ENCODE assay signal across 17 cellular contexts in genomic region chr12:25698782-25699181, GRCh38.
DNase-seq lines count a peak whose midpoint lies in the region; ATAC-seq and TF ChIP-seq lines count a peak whose summit lies in the region.
"Had no signal": no experiment of that assay in that cellular context is flagged by ENCODE, and none has a peak within 500 bp of the region (broad histone marks: within the 10 kb centered on the region; RNA-seq: fewer than 3 reads in every experiment).

No MANE protein-coding gene starts in this region.

- peaks cover 19% of the 10 kb centered on the region for H3K9me3 Mint-ChIP-seq in chondrocyte (ENCODE audit: low read depth)

- H3K27ac ChIP-seq in ACC112 (ENCODE audit: low read depth, low read length), result no peak overlapping the region
- H3K27ac ChIP-seq: BLaER1 treated with 17β-estradiol and CSF1 and Interleukin-3, amounts not matched to agents 10 nM and 100 nM; HL-60 had no signal

- no peak overlapping the region for H3K4me3 Mint-ChIP-seq in chondrocyte (ENCODE audit: unreplicated experiment)
- H3K4me3 Mint-ChIP-seq: CD4-positive, CD25-positive, alpha-beta regulatory T cell; H9 had no signal

- peak; percentile 10 for DNase-seq in LHCN-M2 (ENCODE audit: low read depth)
- DNase-seq in cardiac fibroblast (ENCODE audit: low read depth in 2 of 2), result peak; percentile 28 to 31
- DNase-seq in fibroblast of the aortic adventitia (ENCODE audit: low read depth), result peak; percentile 21
- no peak for DNase-seq in RKO (ENCODE audit: low spot score)
- no peak for DNase-seq in chondrocyte (ENCODE audit: low spot score)
- DNase-seq: 8988T; ACHN; CD4-positive, CD25-positive, alpha-beta regulatory T cell; DMS79 treated with DMSO at 0.1 percent for 48 hours; EL; GOT3; H9 had no signal

- peaks cover 32% of the 10 kb centered on the region for H3K4me1 ChIP-seq in ACC112 (ENCODE audit: control insufficient read depth, insufficient read depth, low read length, unreplicated experiment)

- no peaks in the 10 kb centered on the region for H3K27me3 Mint-ChIP-seq in chondrocyte (ENCODE audit: low read depth)
- H3K27me3 Mint-ChIP-seq: CD4-positive, CD25-positive, alpha-beta regulatory T cell had no signal

- no peaks in the 10 kb centered on the region for H3K79me2 ChIP-seq in ACC112 (ENCODE audit: control insufficient read depth, insufficient read depth, low read length, unreplicated experiment)

- no peaks in the 10 kb centered on the region for H3K36me3 ChIP-seq in ACC112 (ENCODE audit: insufficient read depth, low read length)
- H3K36me3 ChIP-seq: BLaER1 treated with 17β-estradiol and CSF1 and Interleukin-3, amounts not matched to agents 10 nM and 100 nM had no signal

- no peak overlapping the region for H3K27ac Mint-ChIP-seq in chondrocyte (ENCODE audit: unreplicated experiment)
- H3K27ac Mint-ChIP-seq: CD4-positive, CD25-positive, alpha-beta regulatory T cell had no signal

- ATAC-seq in HG03175 (IDR thresholded peaks at IDR 0.05; ENCODE audit: unreplicated experiment) (no peak), HG03565 (IDR thresholded peaks at IDR 0.05; ENCODE audit: unreplicated experiment) (no peak)

- no peak overlapping the region for H3K4me3 ChIP-seq in ACC112 (ENCODE audit: low read depth, low read length)
- H3K4me3 ChIP-seq in cardiac fibroblast (replicated peaks in 1 of 2; ENCODE audit: low read depth in 2 of 2, low read length in 2 of 2), result no peak overlapping the region
- no peak overlapping the region for H3K4me3 ChIP-seq in fibroblast of the aortic adventitia (ENCODE audit: low read depth, low read length)
- H3K4me3 ChIP-seq: BLaER1 treated with 17β-estradiol and CSF1 and Interleukin-3, amounts not matched to agents 10 nM and 100 nM had no signal

- H3K36me3 Mint-ChIP-seq in chondrocyte (ENCODE audit: low read depth), result peaks cover 8% of the 10 kb centered on the region
- H3K36me3 Mint-ChIP-seq: CD4-positive, CD25-positive, alpha-beta regulatory T cell had no signal

- H3K27me3 ChIP-seq in ACC112 (ENCODE audit: insufficient read depth, low read length), result no peaks in the 10 kb centered on the region
- H3K27me3 ChIP-seq: BLaER1 treated with 17β-estradiol and CSF1 and Interleukin-3, amounts not matched to agents 10 nM and 100 nM had no signal

- H3K4me1 Mint-ChIP-seq in chondrocyte (ENCODE audit: low read depth), result peaks cover 15% of the 10 kb centered on the region
- H3K4me1 Mint-ChIP-seq: CD4-positive, CD25-positive, alpha-beta regulatory T cell had no signal

- TF ChIP-seq CTCF in cardiac fibroblast (IDR thresholded peaks at IDR 0.05; ENCODE audit: low read depth, low read length) (no peak), fibroblast of the aortic adventitia (IDR thresholded peaks at IDR 0.05; ENCODE audit: insufficient read depth, low read length) (no peak), chondrocyte (IDR thresholded peaks at IDR 0.05) (no peak)

- H2AFZ ChIP-seq in ACC112 (ENCODE audit: low read length, unreplicated experiment), result peak overlapping the region; percentile 17

Comparison
In these comparisons a context has a peak if more than half of its experiments do, and no peak if none do; other contexts are left out.
1. DNase-seq: peak in LHCN-M2 (single experiment), cardiac fibroblast (2 of 2) and fibroblast of the aortic adventitia (single experiment); none in RKO (single experiment) and chondrocyte (single experiment).